In the genomic region with DNA sequence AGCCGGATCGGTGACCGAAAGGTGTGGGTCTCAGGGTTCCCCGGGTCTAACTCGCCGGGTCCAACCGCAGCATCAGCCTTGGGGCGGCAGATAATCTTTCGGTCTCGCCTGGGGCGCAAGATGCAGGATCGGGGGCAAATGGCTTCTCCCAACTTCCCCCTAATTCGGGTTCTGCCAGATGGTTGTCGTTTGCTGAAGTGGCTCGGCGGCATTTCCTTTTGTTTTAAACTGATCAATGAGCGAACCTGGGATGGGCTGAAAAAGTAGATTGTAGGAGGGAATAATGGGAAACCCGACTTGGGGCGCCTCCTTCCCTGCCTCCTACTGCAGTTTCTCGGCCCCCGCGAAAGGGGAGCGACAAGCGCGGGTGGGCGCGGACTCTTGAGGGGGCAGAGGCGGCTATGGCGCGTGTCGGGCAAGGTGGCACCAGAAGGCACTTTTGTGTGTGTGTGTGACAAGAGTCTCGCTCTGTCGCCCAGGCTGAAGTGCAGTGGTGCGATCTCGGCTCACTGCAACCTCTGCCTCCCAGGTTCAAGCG, we compare ENCODE assay signal across 9 cellular contexts. TPM values are rescaled to one million over a fixed set of nuclear protein-coding genes. Genes with fewer than 3 reads are reported as not detected.
DNase-seq lines count a peak whose midpoint lies in the region; ATAC-seq, FAIRE-seq and TF ChIP-seq lines count a peak whose summit lies in the region.
"Had no signal": no experiment of that assay in that cellular context is flagged by ENCODE, and none has a peak within 500 bp of the region (broad histone marks: within the 10 kb centered on the region; RNA-seq: fewer than 3 reads in every experiment).

No MANE protein-coding gene starts in this region.

- H3K4me1 ChIP-seq in H1 (replicated peaks in 1 of 4; ENCODE audit: control insufficient read depth in 3 of 4, insufficient read depth in 4 of 4, low read length in 3 of 4) (peaks cover 0 to 26% (median 16%) of the 10 kb centered on the region in 4 experiments; a peak in 6 of 7 replicates), muscle layer of colon (ENCODE audit: insufficient read depth, low read length) (peaks cover 24% of the 10 kb centered on the region)
- H3K4me1 ChIP-seq: foreskin keratinocyte had no signal

- WGBS in H1 (ENCODE audit: extremely low coverage in 1 of 2, insufficient coverage in 1 of 2, insufficient read length in 1 of 2, insufficient replicate concordance in 2 of 2, low coverage in 1 of 2, low lambda C conversion rate in 2 of 2, missing lambda C conversion rate in 1 of 2), 2 experiments, result 12% methylated on average over 35 of the region's 36 CpGs; no CpG with 5 or more reads in 1 of the 2 experiments

- H2BK12ac ChIP-seq in H1 (ENCODE audit: low read depth, low read length), result no peak overlapping the region

- no peak overlapping the region for H2BK15ac ChIP-seq in H1 (ENCODE audit: low read length)

- H3K23ac ChIP-seq in H1 (ENCODE audit: insufficient read length), result no peak overlapping the region

- FAIRE-seq in H1 (lab: Jason Lieb, UNC), result no peak

- no peak overlapping the region for H3K18ac ChIP-seq in H1 (ENCODE audit: extremely low read depth, low read length)

- H3K14ac ChIP-seq in H1 (ENCODE audit: insufficient read length), result no peak overlapping the region

- H3K79me2 ChIP-seq in H1 (ENCODE audit: control insufficient read depth in 1 of 2, insufficient read depth in 2 of 2, low read length in 2 of 2), result no peaks in the 10 kb centered on the region

- H3K9me3 ChIP-seq in H1 (ENCODE audit: insufficient read depth in 2 of 2, low read depth in 1 of 2, low read length in 1 of 2) (peaks cover 0 to 3% of the 10 kb centered on the region in 2 experiments; a peak in 1 of 4 replicates), muscle layer of colon (ENCODE audit: low read length) (no peaks in the 10 kb centered on the region)

- TF ChIP-seq EP300 in H1 (IDR thresholded peaks at IDR 0.05; ENCODE audit: borderline replicate concordance in 1 of 2, low read depth in 2 of 2, low read length in 2 of 2), result no peak

- H2BK120ac ChIP-seq in H1 (replicated peaks; ENCODE audit: low read depth, low read length), result no peak overlapping the region

- no peak overlapping the region for H3K56ac ChIP-seq in H1 (replicated peaks; ENCODE audit: insufficient read length, low read depth, low read length)

- H3K79me1 ChIP-seq in H1 (ENCODE audit: low read depth, low read length), result no peaks in the 10 kb centered on the region

- H3K23me2 ChIP-seq in H1 (ENCODE audit: low read depth, low read length), result peaks cover 34% of the 10 kb centered on the region

- H3K27me3 ChIP-seq in H1 (replicated peaks in 1 of 4; ENCODE audit: control insufficient read depth in 3 of 4, extremely low read depth in 1 of 4, insufficient read depth in 3 of 4, low read length in 3 of 4) (peaks cover 39 to 67% (median 62%) of the 10 kb centered on the region in 4 experiments), muscle layer of colon (ENCODE audit: control insufficient read depth in 1 of 2, insufficient read depth in 2 of 2, low read length in 2 of 2) (peaks cover 46 to 63% of the 10 kb centered on the region in 2 donors)

- CTCF ChIA-PET in H1 (lab: Charles Lee; ENCODE audit: partially characterized antibody), result interaction anchor here (0.5 to 5.3 kb wide), 25 partner anchors 16 to 1244 kb away, joined by 3 to 65 read pairs (median 4); partner anchors contain the start of gene GSX2

- peak overlapping the region; percentile 29 to 85 (median 42); a peak in 7 of 8 replicates for H3K4me3 ChIP-seq in H1 (ENCODE audit: extremely low read depth in 1 of 4, insufficient read depth in 2 of 4, low read depth in 3 of 4, low read length in 4 of 4)
- peak overlapping the region; percentile 11 to 50 for H3K4me3 ChIP-seq in muscle layer of colon (ENCODE audit: low read depth in 1 of 2, low read length in 2 of 2)

- POLR2A ChIA-PET in H1 (lab: Charles Lee; ENCODE audit: partially characterized antibody), result interaction anchor here (0.9 kb wide), 1 partner anchor 372 kb away, joined by 3 read pairs; no protein-coding TSS in a partner anchor

- no peak overlapping the region for H4K91ac ChIP-seq in H1 (replicated peaks; ENCODE audit: insufficient read length, low read length)

- no peak overlapping the region for H2AK5ac ChIP-seq in H1 (ENCODE audit: low read depth, low read length)

- TF ChIP-seq CTCF in H1 (IDR thresholded peaks at IDR 0.05; ENCODE audit: control extremely low read depth in 1 of 3, insufficient read depth in 1 of 3, low read depth in 1 of 3, low read length in 3 of 3), result no peak

- no peak overlapping the region for H2BK5ac ChIP-seq in H1 (ENCODE audit: low read depth, low read length)

- no peak for TF ChIP-seq RAD21 in H1 (IDR thresholded peaks at IDR 0.05 in 1 of 2, conservative IDR thresholded peaks at IDR 0.05 in 1 of 2; ENCODE audit: low read depth in 2 of 2, low read length in 2 of 2)

- H3K9ac ChIP-seq in H1 (replicated peaks in 1 of 4; ENCODE audit: extremely low read depth in 1 of 4, low read depth in 3 of 4, low read length in 3 of 4) (no peak overlapping the region), muscle layer of colon (ENCODE audit: low read length) (no peak overlapping the region)

- TF ChIP-seq POLR2A in H1 (IDR thresholded peaks at IDR 0.05; ENCODE audit: control extremely low read depth in 1 of 2, low read depth in 2 of 2, low read length in 2 of 2), result no peak

- H4K8ac ChIP-seq in H1 (ENCODE audit: extremely low read depth, insufficient read depth, low read length), result no peak overlapping the region; the same call in 1 of the 2 replicates

- no peak overlapping the region for H3K4ac ChIP-seq in H1 (replicated peaks; ENCODE audit: insufficient read length, low read depth, low read length)

- H3K36me3 ChIP-seq in H1 (ENCODE audit: control insufficient read depth in 2 of 4, insufficient read depth in 4 of 4, low read length in 3 of 4) (no peaks in the 10 kb centered on the region), muscle layer of colon (ENCODE audit: insufficient read depth, low read length) (no peaks in the 10 kb centered on the region)

- no peak for ATAC-seq in HG02571 (IDR thresholded peaks at IDR 0.05; ENCODE audit: unreplicated experiment)
- no peak for ATAC-seq in HG02981 (IDR thresholded peaks at IDR 0.05; ENCODE audit: unreplicated experiment)
- no peak for ATAC-seq in GM18858 (IDR thresholded peaks at IDR 0.05; ENCODE audit: unreplicated experiment)

- H2BK20ac ChIP-seq in H1 (ENCODE audit: low read length), result no peak overlapping the region

- H4K20me1 ChIP-seq in H1 (replicated peaks in 1 of 2; ENCODE audit: control insufficient read depth in 1 of 2, insufficient read depth in 2 of 2, low read length in 2 of 2), result peaks cover 7 to 10% of the 10 kb centered on the region in 2 experiments

- H2AFZ ChIP-seq in H1 (ENCODE audit: low read length), result peak overlapping the region; percentile 10; the same call in 1 of the 2 replicates

- H4K5ac ChIP-seq in H1 (ENCODE audit: insufficient read length, low read depth, low read length), result no peak overlapping the region

- DNase-seq in stimulated activated CD4-positive, alpha-beta T cell treated with anti-CD3 and anti-CD28 coated beads, Interleukin-15, amount 100 ng/mL, for 24 hours, result peak; percentile 6
- no peak for DNase-seq in stimulated activated CD4-positive, alpha-beta T cell treated with anti-CD3 and anti-CD28 coated beads, Interleukin-4, amount 100 ng/mL, for 4 hours
- DNase-seq in H1 (ENCODE audit: low read depth in 1 of 2, low spot score in 2 of 2), result peak in 1 of 2 experiments; percentile 57
- DNase-seq in DMS79 (lab: John Stamatoyannopoulos, UW), result no peak
- DNase-seq: foreskin keratinocyte had no signal

- peak overlapping the region; percentile 67 to 72 for H3K4me2 ChIP-seq in H1 (ENCODE audit: insufficient read depth in 1 of 2, low read depth in 2 of 2, low read length in 2 of 2)

- no peak overlapping the region for H3K27ac ChIP-seq in H1 (ENCODE audit: low read depth, low read length)
- peak overlapping the region; percentile 48 for H3K27ac ChIP-seq in muscle layer of colon (ENCODE audit: low read depth, low read length)
- H3K27ac ChIP-seq: foreskin keratinocyte had no signal

TF ChIP-seq in H1, 55 proteins besides CTCF, POLR2A, EP300 and RAD21:
- TF ChIP-seq RNF2 (IDR thresholded peaks at IDR 0.05; ENCODE audit: borderline replicate concordance, low read depth, low read length, missing control alignments, poor library complexity, severe bottlenecking), result peak; percentile 42
- no peak for TF ChIP-seq SP2 (IDR thresholded peaks at IDR 0.05; ENCODE audit: low read length)
- peak; percentile 26 for TF ChIP-seq KDM4A (IDR thresholded peaks at IDR 0.05; ENCODE audit: low read depth, low read length, severe bottlenecking)
- TF ChIP-seq CHD2 (IDR thresholded peaks at IDR 0.05; ENCODE audit: low read length), result no peak
- peak; percentile 8 for TF ChIP-seq ASH2L (IDR thresholded peaks at IDR 0.05; ENCODE audit: low read length)

RNA-seq across cellular contexts. Expression of gene PDGFRA, which starts 3.1 kb away (rescaled TPM):
- total RNA-seq in H1 (2021; fragmentation: NEBNext Ultra II Directional; extraction: Animal tissue kit (Norgen Biotek cat#: 25700)), result 3.4 and 3.7 TPM in 2 replicates
- polyA plus RNA-seq in H1 (2011; rRNA removed), result 0.91 and 1.4 TPM in 2 replicates
- 1.2 TPM for polyA plus RNA-seq in H1 (2011; cell fraction: cytosol; rRNA removed)
- 1.1 TPM for polyA plus RNA-seq in H1 (2011; cell fraction: nucleus; rRNA removed)
- 1.1 to 1.9 TPM (median 1.5 TPM) in 4 replicates for polyA plus RNA-seq in H1 (2012, experiment 1 of 2)
- 0.56 TPM for polyA plus RNA-seq in H1 (2012, experiment 2 of 2)
- polyA plus RNA-seq in H1 (2013, experiment 1 of 2), result 3.1 TPM
- 3.9 TPM for polyA plus RNA-seq in H1 (2013, experiment 2 of 2)
- 2.0 and 3.8 TPM in 2 replicates for polyA minus RNA-seq in H1 (2011; rRNA and poly(A)+ RNA removed)
- polyA minus RNA-seq in H1 (2011; cell fraction: cytosol; rRNA and poly(A)+ RNA removed), result not detected
- polyA minus RNA-seq in H1 (2011; cell fraction: nucleus; rRNA and poly(A)+ RNA removed), result 1.9 TPM
- polyA plus RNA-seq: foreskin keratinocyte had no signal
